ENCODE assay signal across 8 cellular contexts in genomic region chr6:31702819-31703716, GRCh38. TPM values are rescaled to one million over a fixed set of nuclear protein-coding genes. Genes with fewer than 3 reads are reported as not detected.
DNase-seq lines count a peak whose midpoint lies in the region; ATAC-seq lines count a peak whose summit lies in the region.

Gene ABHD16A (minus strand): TSS chr6:31703324. CDS start chr6:31703281, 43 bp downstream.

- peak within 1 kb of the TSS; percentile 94 to 98 for H3K27ac Mint-ChIP-seq in activated naive CD4-positive, alpha-beta T cell treated with anti-CD3 and anti-CD28 coated beads, Interleukin-2, amount 50 U/mL, for 72 hours

- H3K27ac ChIP-seq in temporal lobe (ENCODE audit: low read depth, low read length): peak within 1 kb of the TSS; percentile 95

- no peaks in the 10 kb centered on the region for H3K9me3 Mint-ChIP-seq in activated naive CD4-positive, alpha-beta T cell treated with anti-CD3 and anti-CD28 coated beads, Interleukin-2, amount 50 U/mL, for 72 hours

- ATAC-seq in HG02571 (IDR thresholded peaks at IDR 0.05; ENCODE audit: unreplicated experiment): peak; percentile 77
- ATAC-seq in activated naive CD4-positive, alpha-beta T cell treated with anti-CD3 and anti-CD28 coated beads, Interleukin-2, amount 50 U/mL, for 72 hours: peak; percentile 96 to 97

- DNase-seq in GF-D8 (lab: John Stamatoyannopoulos, UW) (peak; percentile 95), NCI-H1092 treated with DMSO at 0.1 percent for 48 hours (lab: John Stamatoyannopoulos, UW) (peak; percentile 88), SKM-1 (lab: John Stamatoyannopoulos, UW; ENCODE audit: unreplicated experiment) (peak; percentile 96), glomerular endothelial cell (ENCODE audit: extremely low read depth, low read depth, low spot score) (peak; percentile 92), occipital lobe (lab: John Stamatoyannopoulos, UW) (peak; percentile 97)
- DNase-seq in activated naive CD4-positive, alpha-beta T cell treated with anti-CD3 and anti-CD28 coated beads, Interleukin-2, amount 50 U/mL, for 72 hours (ENCODE audit: low spot score in 2 of 2): peak; percentile 94 to 96

- peaks cover 14% of the 10 kb centered on the region in 2 donors for H3K36me3 Mint-ChIP-seq in activated naive CD4-positive, alpha-beta T cell treated with anti-CD3 and anti-CD28 coated beads, Interleukin-2, amount 50 U/mL, for 72 hours

RNA-seq across cellular contexts. Expression of gene ABHD16A, which starts in this region (rescaled TPM):
- total RNA-seq in activated naive CD4-positive, alpha-beta T cell treated with anti-CD3 and anti-CD28 coated beads, Interleukin-2, amount 50 U/mL, for 72 hours: 10 to 100 TPM; 33.1 to 46.8 TPM
- total RNA-seq in glomerular endothelial cell (35.7 and 49.2 TPM in 2 replicates), occipital lobe (48.2 TPM), temporal lobe (40.3 TPM)

Comparison
In these comparisons a context has a peak if more than half of its experiments do, and no peak if none do; other contexts are left out.
1. Peak in every context shown above with its lines: DNase-seq, ATAC-seq and H3K27ac ChIP-seq.